Comparison of ENCODE assay signal across 9 cellular contexts in genomic region chr12:7091171-7091570, GRCh38. TPM values are rescaled to one million over a fixed set of nuclear protein-coding genes. Genes with fewer than 3 reads are reported as not detected.
A peak's percentile ranks its signal among the peaks of the same experiment; 100 is the strongest.
DNase-seq lines count a peak whose midpoint lies in the region; ATAC-seq and TF ChIP-seq lines count a peak whose summit lies in the region.
"Had no signal": no experiment of that assay in that cellular context is flagged by ENCODE, and none has a peak within 500 bp of the region (broad histone marks: within the 10 kb centered on the region; RNA-seq: fewer than 3 reads in every experiment).

No MANE protein-coding gene starts in this region.

- H3K23me2 ChIP-seq in H9 (ENCODE audit: insufficient read length, low read depth, low read length, poor library complexity, severe bottlenecking): peaks cover 4% of the 10 kb centered on the region

- peaks cover 16% of the 10 kb centered on the region; the same call in 1 of the 2 replicates for H3K4me1 ChIP-seq in H9 (ENCODE audit: insufficient read depth, low read length)
- H3K4me1 ChIP-seq in mucosa of rectum (ENCODE audit: control insufficient read depth in 2 of 2, insufficient read depth in 2 of 2, low read length in 2 of 2): peaks cover 0 to 8% of the 10 kb centered on the region in 2 donors
- H3K4me1 ChIP-seq in subcutaneous abdominal adipose tissue (ENCODE audit: control insufficient read depth in 5 of 5, insufficient read depth in 5 of 5, low read length in 5 of 5): peaks cover 5 to 41% (median 32%) of the 10 kb centered on the region in 5 donors

- H3K4me3 ChIP-seq in coronary artery: peak overlapping the region; percentile 79
- peak overlapping the region; percentile 64 to 74 for H3K4me3 ChIP-seq in mucosa of rectum (ENCODE audit: low read length in 2 of 2)
- H3K4me3 ChIP-seq in subcutaneous abdominal adipose tissue (ENCODE audit: low read depth in 1 of 5, low read length in 5 of 5): peak overlapping the region; percentile 67 to 80 (median 73)

- WGBS in H9 (ENCODE audit: extremely low coverage, insufficient read length, low lambda C conversion rate): no CpG with 5 or more reads among the region's 7 CpGs

- no peak overlapping the region for H3K23ac ChIP-seq in H9 (ENCODE audit: insufficient read length, low read depth, low read length)

- H3K4me2 ChIP-seq in H9 (ENCODE audit: insufficient read depth, insufficient read length, low read length): peak overlapping the region; percentile 25

- no peak overlapping the region for H3K4me3 Mint-ChIP-seq in H9

- H3K9me3 Mint-ChIP-seq in H9: no peaks in the 10 kb centered on the region

- H3K79me1 ChIP-seq in H9 (ENCODE audit: insufficient read depth, low read depth, low read length, poor library complexity, severe bottlenecking): no peaks in the 10 kb centered on the region

- no peaks in the 10 kb centered on the region for H4K20me1 ChIP-seq in H9 (ENCODE audit: control insufficient read depth, insufficient read depth, insufficient read length)

- no peak overlapping the region for H4K8ac ChIP-seq in H9 (replicated peaks; ENCODE audit: insufficient read length, low read depth, low read length)

- no peak overlapping the region for H3K27ac ChIP-seq in H9 (ENCODE audit: insufficient read length, low read depth, low read length)
- H3K27ac ChIP-seq in coronary artery: peak overlapping the region; percentile 86 to 94
- H3K27ac ChIP-seq in mucosa of rectum (ENCODE audit: low read depth in 2 of 2, low read length in 2 of 2): peak overlapping the region; percentile 74 to 78
- peak overlapping the region; percentile 88 for H3K27ac ChIP-seq in subcutaneous abdominal adipose tissue (ENCODE audit: low read depth, low read length)

- no peak overlapping the region for H3K4ac ChIP-seq in H9 (ENCODE audit: low read depth, low read length)

- H3K9ac ChIP-seq in H9 (ENCODE audit: extremely low read depth, insufficient read length, low read length) (no peak overlapping the region), mucosa of rectum (ENCODE audit: low read depth in 1 of 2, low read length in 2 of 2) (peak overlapping the region; percentile 31 to 35), subcutaneous abdominal adipose tissue (ENCODE audit: low read length in 5 of 5) (peak overlapping the region in 4 of 5 donors; percentile 26 to 73 (median 46))

- H3K14ac ChIP-seq in H9 (ENCODE audit: insufficient read depth, low read length): no peak overlapping the region

- peaks cover 4 to 5% (median 5%) of the 10 kb centered on the region in 3 experiments; a peak in 3 of 7 replicates for H3K36me3 Mint-ChIP-seq in H9 (ENCODE audit: insufficient read depth in 1 of 3, low read depth in 3 of 3)

- no peaks in the 10 kb centered on the region for H3K36me3 ChIP-seq in mucosa of rectum (ENCODE audit: control insufficient read depth in 2 of 2, insufficient read depth in 2 of 2, low read length in 2 of 2)
- peaks cover 0 to 23% (median 16%) of the 10 kb centered on the region in 5 donors for H3K36me3 ChIP-seq in subcutaneous abdominal adipose tissue (ENCODE audit: control insufficient read depth in 5 of 5, insufficient read depth in 5 of 5, low read length in 5 of 5)

- H3K27ac Mint-ChIP-seq in H9: 0 out of 7 replicates have a peak overlapping the region, but pooled peaks of 1 of the 3 experiments have one; percentile 9

- no peak overlapping the region for H2BK12ac ChIP-seq in H9 (ENCODE audit: insufficient read length, low read depth, low read length)

- H3K18ac ChIP-seq in H9 (ENCODE audit: insufficient read length, low read depth, low read length): no peak overlapping the region

- H3K4me1 Mint-ChIP-seq in H9: peaks cover 29 to 31% of the 10 kb centered on the region in 2 experiments

- H3K27me3 Mint-ChIP-seq in H9 (ENCODE audit: low read depth): peaks cover 10% of the 10 kb centered on the region

- no peak overlapping the region for H2AFZ ChIP-seq in H9 (ENCODE audit: low read length)

- no peak overlapping the region for H4K5ac ChIP-seq in H9 (ENCODE audit: insufficient read length, low read depth, low read length)

- no peak overlapping the region for H2BK15ac ChIP-seq in H9 (ENCODE audit: low read depth, low read length)

- TF ChIP-seq CTCF in H9 (conservative IDR thresholded peaks at IDR 0.05) (no peak), coronary artery (IDR thresholded peaks at IDR 0.05) (no peak)

- H3K9me3 ChIP-seq in H9 (ENCODE audit: control insufficient read depth, low read depth, low read length) (no peaks in the 10 kb centered on the region), mucosa of rectum (ENCODE audit: control insufficient read depth in 2 of 2, low read length in 2 of 2) (no peaks in the 10 kb centered on the region), subcutaneous abdominal adipose tissue (ENCODE audit: control insufficient read depth in 5 of 5, low read length in 5 of 5) (no peaks in the 10 kb centered on the region)

- H3K27me3 ChIP-seq in H9 (ENCODE audit: insufficient read depth, low read length) (no peaks in the 10 kb centered on the region; the same call in 1 of the 2 replicates), mucosa of rectum (ENCODE audit: control insufficient read depth in 2 of 2, insufficient read depth in 2 of 2, low read length in 2 of 2) (peaks cover 0 to 2% of the 10 kb centered on the region in 2 donors), subcutaneous abdominal adipose tissue (ENCODE audit: control insufficient read depth in 5 of 5, insufficient read depth in 4 of 5, low read length in 5 of 5) (peaks cover 0 to 6% (median 0%) of the 10 kb centered on the region in 5 donors)

- no peak overlapping the region for H3T11ph ChIP-seq in H9 (ENCODE audit: low read length)

- DNase-seq in H9 (no peak), coronary artery (ENCODE audit: low spot score) (peak; percentile 66), middle frontal gyrus (ENCODE audit: extremely low spot score, low spot score) (no peak), NAMALWA (ENCODE audit: low spot score) (no peak)
- DNase-seq: DMS 273 treated with DMSO at 0.1 percent for 48 hours, PC-3 had no signal

- H3K79me2 ChIP-seq in H9 (ENCODE audit: insufficient read depth, low read length): no peaks in the 10 kb centered on the region

- H3K56ac ChIP-seq in H9 (ENCODE audit: insufficient read length, low read depth, low read length): no peak overlapping the region

- H2AK5ac ChIP-seq in H9 (ENCODE audit: insufficient read length, low read length): no peak overlapping the region

- H4K91ac ChIP-seq in H9 (ENCODE audit: insufficient read length, low read depth, low read length): no peak overlapping the region

- H2BK20ac ChIP-seq in H9 (ENCODE audit: low read depth, low read length, poor library complexity, severe bottlenecking): no peak overlapping the region

- H2BK5ac ChIP-seq in H9 (ENCODE audit: insufficient read length, low read length): no peak overlapping the region

- no peak overlapping the region for H2BK120ac ChIP-seq in H9 (ENCODE audit: low read depth, low read length, poor library complexity, severe bottlenecking)

- ATAC-seq in HG03457 (IDR thresholded peaks at IDR 0.05; ENCODE audit: unreplicated experiment): no peak

RNA-seq across cellular contexts. Expression of gene C1R, which starts 1.1 kb away (rescaled TPM):
- total RNA-seq in H9 (2021): 11.4 and 11.5 TPM in 2 replicates

RNA-seq across cellular contexts. Expression of gene C1RL, which starts 17.8 kb away (rescaled TPM):
- 14.4 and 15.1 TPM in 2 replicates for total RNA-seq in H9 (2021)

RNA-seq across cellular contexts. Expression of gene C1S, which starts 30.7 kb away (rescaled TPM):
- total RNA-seq in H9 (2021): 3.4 and 4.2 TPM in 2 replicates

RNA-seq across cellular contexts. Expression of gene RBP5, which starts 37.5 kb away (rescaled TPM):
- total RNA-seq in H9 (2021): 2.1 and 2.7 TPM in 2 replicates
- total RNA-seq: PC-3 had no signal

RNA-seq across cellular contexts. Expression of gene CLSTN3, which starts 39.0 kb away (rescaled TPM):
- 25.0 and 26.2 TPM in 2 replicates for total RNA-seq in H9 (2021)
